15 cellular contexts compared by ENCODE assay signal in the genomic region with DNA sequence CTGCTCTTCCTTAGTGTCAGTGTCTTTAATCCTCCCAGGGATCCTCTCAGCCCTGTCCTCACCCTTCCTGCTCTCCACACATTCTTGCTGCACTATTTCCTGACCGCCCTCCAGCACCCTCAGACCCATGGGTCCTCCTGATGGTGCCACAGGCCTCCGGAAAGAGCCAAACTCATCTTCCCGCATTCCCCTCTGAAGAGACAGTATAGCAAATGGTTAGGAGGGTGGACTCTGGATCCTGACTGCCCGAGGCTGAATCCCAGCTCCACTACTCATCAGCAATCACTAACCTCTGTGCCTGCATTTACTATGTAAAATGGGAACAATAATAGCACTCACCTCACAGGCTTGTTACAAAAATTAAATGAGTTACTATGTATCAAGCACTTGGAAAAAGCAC. TPM values are rescaled to one million over a fixed set of nuclear protein-coding genes. Genes with fewer than 3 reads are reported as not detected.
DNase-seq lines count a peak whose midpoint lies in the region; ATAC-seq, FAIRE-seq and TF ChIP-seq lines count a peak whose summit lies in the region.
"Had no signal": no experiment of that assay in that cellular context is flagged by ENCODE, and none has a peak within 500 bp of the region (broad histone marks: within the 10 kb centered on the region; RNA-seq: fewer than 3 reads in every experiment).

No MANE protein-coding gene starts in this region.

- no peaks in the 10 kb centered on the region for H3K27me3 ChIP-seq in left ventricle myocardium inferior (ENCODE audit: low read depth)
- H3K27me3 ChIP-seq in heart left ventricle: no peaks in the 10 kb centered on the region
- H3K27me3 ChIP-seq in H9 (ENCODE audit: insufficient read depth, low read length): no peaks in the 10 kb centered on the region
- H3K27me3 ChIP-seq in K562 (ENCODE audit: control insufficient read depth in 2 of 2, insufficient read depth in 2 of 2, low read length in 2 of 2): no peaks in the 10 kb centered on the region
- no peaks in the 10 kb centered on the region for H3K27me3 ChIP-seq in tibial artery

- H3K23me2 ChIP-seq in H9 (ENCODE audit: insufficient read length, low read depth, low read length, poor library complexity, severe bottlenecking): no peaks in the 10 kb centered on the region

- peaks cover 13% of the 10 kb centered on the region for H3K4me1 ChIP-seq in left ventricle myocardium inferior
- peaks cover 0 to 13% (median 0%) of the 10 kb centered on the region in 12 donors for H3K4me1 ChIP-seq in heart left ventricle
- H3K4me1 ChIP-seq in H9 (ENCODE audit: insufficient read depth, low read length): no peaks in the 10 kb centered on the region
- H3K4me1 ChIP-seq in K562 (replicated peaks in 1 of 2; ENCODE audit: control insufficient read depth in 2 of 2, insufficient read depth in 2 of 2, low read length in 2 of 2): peaks cover 31 to 34% of the 10 kb centered on the region in 2 experiments
- H3K4me1 ChIP-seq in tibial artery: no peaks in the 10 kb centered on the region

- H4K20me1 ChIP-seq in H9 (ENCODE audit: control insufficient read depth, insufficient read depth, insufficient read length) (no peaks in the 10 kb centered on the region), K562 (replicated peaks; ENCODE audit: control insufficient read depth, insufficient read depth, low read length) (peaks cover 15% of the 10 kb centered on the region)

- no peak for TF ChIP-seq CTCF in left ventricle myocardium inferior (IDR thresholded peaks at IDR 0.05; ENCODE audit: borderline replicate concordance)
- TF ChIP-seq CTCF in heart left ventricle (IDR thresholded peaks at IDR 0.05): no peak
- TF ChIP-seq CTCF in H9 (conservative IDR thresholded peaks at IDR 0.05): no peak
- TF ChIP-seq CTCF in K562 (IDR thresholded peaks at IDR 0.05 in 2 of 3, conservative IDR thresholded peaks at IDR 0.05 in 1 of 3; ENCODE audit: insufficient read depth in 2 of 3, low read depth in 1 of 3, low read length in 3 of 3): no peak
- TF ChIP-seq CTCF in tibial artery (IDR thresholded peaks at IDR 0.05): no peak

- in situ Hi-C loops in K562 (cut with MboI): no loop called here

- no peak overlapping the region for H3T11ph ChIP-seq in H9 (ENCODE audit: low read length)

- 57 to 82% (median 72%) methylated on average over 4 of the region's 4 CpGs for WGBS in heart left ventricle, 4 donors
- no CpG with 5 or more reads among the region's 4 CpGs for WGBS in H9 (ENCODE audit: extremely low coverage, insufficient read length, low lambda C conversion rate)
- 92% methylated on average over 4 of the region's 4 CpGs for WGBS in K562 (ENCODE audit: insufficient coverage, low coverage, missing lambda C conversion rate)

- H3K14ac ChIP-seq in H9 (ENCODE audit: insufficient read depth, low read length): no peak overlapping the region

- FAIRE-seq in K562 (lab: Jason Lieb, UNC): no peak
- FAIRE-seq: H54 had no signal

- no peak overlapping the region for H4K91ac ChIP-seq in H9 (ENCODE audit: insufficient read length, low read depth, low read length)

- H4K5ac ChIP-seq in H9 (ENCODE audit: insufficient read length, low read depth, low read length): no peak overlapping the region

- peaks cover 37 to 75% (median 72%) of the 10 kb centered on the region in 3 experiments; a peak in 6 of 7 replicates for H3K36me3 Mint-ChIP-seq in H9 (ENCODE audit: insufficient read depth in 1 of 3, low read depth in 3 of 3)
- H3K36me3 Mint-ChIP-seq: IgD-negative memory B cell had no signal

- BruUV-seq in K562 (replicated peaks; lab: Mats Ljungman, UMichigan): no TSS peak

- H2AFZ ChIP-seq in H9 (ENCODE audit: low read length): no peak overlapping the region
- H2AFZ ChIP-seq in K562 (ENCODE audit: low read depth, low read length): no peak overlapping the region

- no peak for TF ChIP-seq EP300 in K562 (IDR thresholded peaks at IDR 0.05; ENCODE audit: low read length)

- intact Hi-C loops in left ventricle myocardium inferior (cut with micrococcal nuclease): no loop called here
- intact Hi-C loops in heart left ventricle (cut with DNase I): loop anchor here in 1 of 10 donors (10.0 kb wide), 1 partner anchor 192 kb away; the partner anchor contains the start of genes PQBP1 and TIMM17B
- intact Hi-C loops in K562 (cut with micrococcal nuclease): loop anchor here (5.0 kb wide), 1 partner anchor 35 kb away; no protein-coding TSS in a partner anchor
- intact Hi-C loops in tibial artery (cut with DNase I; ENCODE audit: low total_unique reads): no loop called here

- H3K9me3 ChIP-seq in left ventricle myocardium inferior (replicated peaks) (no peaks in the 10 kb centered on the region), heart left ventricle (no peaks in the 10 kb centered on the region), H9 (ENCODE audit: control insufficient read depth, low read depth, low read length) (peaks cover 50% of the 10 kb centered on the region), K562 (replicated peaks; ENCODE audit: control insufficient read depth, insufficient read depth, low read depth, low read length) (no peaks in the 10 kb centered on the region), tibial artery (no peaks in the 10 kb centered on the region)
- H3K9me3 ChIP-seq: SK-N-SH had no signal

- H3K9ac ChIP-seq in H9 (ENCODE audit: extremely low read depth, insufficient read length, low read length) (no peak overlapping the region), K562 (ENCODE audit: insufficient read depth in 1 of 2, low read depth in 2 of 2, low read length in 2 of 2) (peak overlapping the region in 1 of 2 experiments; percentile 77; a peak in 1 of 4 replicates)
- H3K9ac ChIP-seq: SK-N-SH had no signal

- peak overlapping the region in 1 of 2 experiments; percentile 9; a peak in 1 of 5 replicates for H3K4me3 Mint-ChIP-seq in H9
- H3K4me3 Mint-ChIP-seq: IgD-negative memory B cell had no signal

- H3K79me2 ChIP-seq in H9 (ENCODE audit: insufficient read depth, low read length) (no peaks in the 10 kb centered on the region), K562 (ENCODE audit: control insufficient read depth, insufficient read depth, low read length) (peaks cover 72% of the 10 kb centered on the region)

- ATAC-seq in heart left ventricle (no peak), K562 (no peak), HG03469 (IDR thresholded peaks at IDR 0.05; ENCODE audit: unreplicated experiment) (no peak)

- CTCF ChIA-PET in K562 (lab: Yijun Ruan, JAX; ENCODE audit: low intra/inter-chr PET ratio): no interaction called here

- H2BK120ac ChIP-seq in H9 (ENCODE audit: low read depth, low read length, poor library complexity, severe bottlenecking): no peak overlapping the region

- no peak overlapping the region for H2BK15ac ChIP-seq in H9 (ENCODE audit: low read depth, low read length)

- POLR2A ChIA-PET in K562 (lab: Yijun Ruan, JAX): interaction anchor here (1.0 to 1.3 kb wide), 4 partner anchors 7 to 34 kb away, joined by 3 to 8 read pairs (median 4); no protein-coding TSS in a partner anchor

- H3K56ac ChIP-seq in H9 (ENCODE audit: insufficient read length, low read depth, low read length): no peak overlapping the region

- H3K79me1 ChIP-seq in H9 (ENCODE audit: insufficient read depth, low read depth, low read length, poor library complexity, severe bottlenecking): no peaks in the 10 kb centered on the region

- no peak overlapping the region for H2BK20ac ChIP-seq in H9 (ENCODE audit: low read depth, low read length, poor library complexity, severe bottlenecking)

- H4K8ac ChIP-seq in H9 (replicated peaks; ENCODE audit: insufficient read length, low read depth, low read length): no peak overlapping the region

- H3K23ac ChIP-seq in H9 (ENCODE audit: insufficient read length, low read depth, low read length): no peak overlapping the region

- H3K36me3 ChIP-seq in left ventricle myocardium inferior (peaks cover 11% of the 10 kb centered on the region), heart left ventricle (peaks cover 0 to 22% (median 4%) of the 10 kb centered on the region in 9 donors), K562 (ENCODE audit: control insufficient read depth, insufficient read depth, low read length) (peaks cover 97% of the 10 kb centered on the region), tibial artery (peaks cover 0 to 65% (median 24%) of the 10 kb centered on the region in 3 donors)

- TF ChIP-seq POLR2A in heart left ventricle (IDR thresholded peaks at IDR 0.05): no peak
- no peak for TF ChIP-seq POLR2A in K562 (conservative IDR thresholded peaks at IDR 0.05)

- no peak overlapping the region for H2BK12ac ChIP-seq in H9 (ENCODE audit: insufficient read length, low read depth, low read length)

- no peak overlapping the region for H2BK5ac ChIP-seq in H9 (ENCODE audit: insufficient read length, low read length)

- H3K9me3 Mint-ChIP-seq in H9: peaks cover 81 to 85% of the 10 kb centered on the region in 2 experiments
- H3K9me3 Mint-ChIP-seq: IgD-negative memory B cell had no signal

- H3K27ac ChIP-seq in left ventricle myocardium inferior (replicated peaks) (peak overlapping the region; percentile 61), heart left ventricle (no peak overlapping the region), H9 (ENCODE audit: insufficient read length, low read depth, low read length) (no peak overlapping the region), K562 (ENCODE audit: extremely low read depth, low read depth, low read length) (peak overlapping the region; percentile 37; the same call in 1 of the 3 replicates), substantia nigra (ENCODE audit: low read depth, low read length, poor library complexity, severe bottlenecking) (peak overlapping the region; percentile 21), tibial artery (no peak overlapping the region)

- no peak overlapping the region for H3K18ac ChIP-seq in H9 (ENCODE audit: insufficient read length, low read depth, low read length)

- TF ChIP-seq RAD21 in K562 (CRISPR knock-in tag; conservative IDR thresholded peaks at IDR 0.05 in 1 of 2, IDR thresholded peaks at IDR 0.05 in 1 of 2): no peak

- no peak overlapping the region for H3K4ac ChIP-seq in H9 (ENCODE audit: low read depth, low read length)

- DNase-seq in left ventricle myocardium inferior: no peak
- DNase-seq in heart left ventricle: no peak
- no peak for DNase-seq in H9
- no peak for DNase-seq in K562 (ENCODE audit: extremely low read depth in 1 of 4, low spot score in 3 of 4)
- no peak for DNase-seq in substantia nigra (lab: John Stamatoyannopoulos, UW)
- DNase-seq in tibial artery: no peak
- DNase-seq: C1 segment of cervical spinal cord, DMS153, NCI-H1048, NCI-H146, NCI-H446, SK-N-SH had no signal

- peaks cover 14 to 19% of the 10 kb centered on the region in 2 experiments for H3K4me1 Mint-ChIP-seq in H9

- H3K4me2 ChIP-seq in H9 (ENCODE audit: insufficient read depth, insufficient read length, low read length) (no peak overlapping the region), K562 (ENCODE audit: insufficient read depth, low read length) (peak overlapping the region; percentile 52)
- H3K4me2 ChIP-seq: SK-N-SH had no signal

- H3K27ac Mint-ChIP-seq in H9: peak overlapping the region in 2 of 3 experiments; percentile 47 to 84; a peak in 2 of 7 replicates

- H3K4me3 ChIP-seq in left ventricle myocardium inferior (no peak overlapping the region), heart left ventricle (no peak overlapping the region), K562 (no peak overlapping the region), tibial artery (no peak overlapping the region)

- H3K27me3 Mint-ChIP-seq in H9 (ENCODE audit: low read depth): no peaks in the 10 kb centered on the region
- H3K27me3 Mint-ChIP-seq: IgD-negative memory B cell had no signal

- no peak overlapping the region for H2AK5ac ChIP-seq in H9 (ENCODE audit: insufficient read length, low read length)

- H3K9me1 ChIP-seq in K562 (ENCODE audit: control insufficient read depth, insufficient read depth, low read length): no peaks in the 10 kb centered on the region

RNA-seq across cellular contexts. Expression of gene SUV39H1, which starts 6.2 kb away (rescaled TPM):
- total RNA-seq in left ventricle myocardium inferior (2.6 TPM), heart left ventricle (1 to 10 TPM; 2.4 to 6.7 (median 3.6) TPM), H9 (2021) (16.2 and 17.4 TPM in 2 replicates), K562 (2014; rRNA removed) (21.7 and 29.1 TPM in 2 replicates), K562 (2014; rRNA removed; fragmentation: Illumina TruSeq; extraction: Trizol) (11.5 and 13.1 TPM in 2 replicates), K562 (2015; rRNA removed; fragmentation: Illumina TruSeq; extraction: Trizol) (17.9 and 19.0 TPM in 2 replicates), K562 (2021) (31.9 and 34.7 TPM in 2 replicates)
- polyA plus RNA-seq in heart left ventricle (1 to 10 TPM; 1.9 to 4.7 TPM), K562 (2011; rRNA removed) (13.8 and 26.0 TPM in 2 replicates), K562 (2014; fragmentation: Illumina TruSeq; extraction: Trizol) (32.1 and 33.5 TPM in 2 replicates), K562 (2014; fragmentation: Nextera tagmentation; extraction: Ambion mirVana) (1 to 10 TPM; 4.7 to 6.5 TPM), K562 (2014; rRNA removed) (19.0 and 19.4 TPM in 2 replicates)
- total RNA-seq in K562 (2011; cell fraction: chromatin; rRNA removed; ENCODE audit: low replicate concordance): 9.5 and 28.8 TPM in 2 replicates
- total RNA-seq in K562 (2011; cell fraction: nucleolus; rRNA removed): 29.4 and 31.5 TPM in 2 replicates
- 20.1 and 21.3 TPM in 2 replicates for total RNA-seq in K562 (2011; cell fraction: nucleoplasm; rRNA removed)
- polyA plus RNA-seq in K562 (2011; cell fraction: cytosol; rRNA removed): 23.8 and 37.0 TPM in 2 replicates
- 38.1 and 50.4 TPM in 2 replicates for polyA plus RNA-seq in K562 (2011; cell fraction: nucleus; rRNA removed)
- polyA plus RNA-seq in K562 (2012): 26.5 and 33.6 TPM in 2 replicates
- 16.9 and 18.2 TPM in 2 replicates for polyA minus RNA-seq in K562 (2011; rRNA and poly(A)+ RNA removed)
- 18.5 and 20.0 TPM in 2 replicates for polyA minus RNA-seq in K562 (2011; cell fraction: cytosol; rRNA and poly(A)+ RNA removed)
- polyA minus RNA-seq in K562 (2011; cell fraction: nucleus; rRNA and poly(A)+ RNA removed): 15.3 and 17.7 TPM in 2 replicates

RNA-seq across cellular contexts. Expression of gene WAS, which starts 19.1 kb away (rescaled TPM):
- total RNA-seq in left ventricle myocardium inferior (2.3 TPM), heart left ventricle (10 to 100 TPM in 1 of 9 donors, 1 to 10 TPM in 8; 1.1 to 26.8 (median 3.0) TPM), H9 (2021) (0.24 and 0.61 TPM in 2 replicates), K562 (2014; rRNA removed) (8.8 and 9.7 TPM in 2 replicates), K562 (2014; rRNA removed; fragmentation: Illumina TruSeq; extraction: Trizol) (2.4 and 2.9 TPM in 2 replicates), K562 (2015; rRNA removed; fragmentation: Illumina TruSeq; extraction: Trizol) (5.9 and 7.9 TPM in 2 replicates), K562 (2021) (10.8 and 15.7 TPM in 2 replicates)
- polyA plus RNA-seq in heart left ventricle (1 to 10 TPM; 1.5 to 1.8 TPM), K562 (2011; rRNA removed) (1.2 and 20.4 TPM in 2 replicates), K562 (2014; fragmentation: Illumina TruSeq; extraction: Trizol) (16.1 and 17.7 TPM in 2 replicates), K562 (2014; fragmentation: Nextera tagmentation; extraction: Ambion mirVana) (under 1 TPM; 0.11 to 0.25 TPM), K562 (2014; rRNA removed) (3.8 and 4.3 TPM in 2 replicates)
- total RNA-seq in K562 (2011; cell fraction: chromatin; rRNA removed; ENCODE audit: low replicate concordance): 0.72 and 3.4 TPM in 2 replicates
- 2.2 and 2.8 TPM in 2 replicates for total RNA-seq in K562 (2011; cell fraction: nucleolus; rRNA removed)
- total RNA-seq in K562 (2011; cell fraction: nucleoplasm; rRNA removed): 0.95 and 3.4 TPM in 2 replicates
- 2.1 and 14.4 TPM in 2 replicates for polyA plus RNA-seq in K562 (2011; cell fraction: cytosol; rRNA removed)
- 8.1 and 32.0 TPM in 2 replicates for polyA plus RNA-seq in K562 (2011; cell fraction: nucleus; rRNA removed)
- polyA plus RNA-seq in K562 (2012): 15.0 and 38.9 TPM in 2 replicates
- 1.6 and 7.1 TPM in 2 replicates for polyA minus RNA-seq in K562 (2011; rRNA and poly(A)+ RNA removed)
- polyA minus RNA-seq in K562 (2011; cell fraction: cytosol; rRNA and poly(A)+ RNA removed): 4.1 and 34.6 TPM in 2 replicates
- 2.3 and 18.2 TPM in 2 replicates for polyA minus RNA-seq in K562 (2011; cell fraction: nucleus; rRNA and poly(A)+ RNA removed)

RNA-seq across cellular contexts. Expression of gene GLOD5, which starts 58.8 kb away (rescaled TPM):
- total RNA-seq in left ventricle myocardium inferior: not detected
- not detected for total RNA-seq in heart left ventricle
- not detected for polyA plus RNA-seq in heart left ventricle
- not detected in 2 replicates for total RNA-seq in H9 (2021)
- total RNA-seq in K562 (2011; cell fraction: chromatin; rRNA removed; ENCODE audit: low replicate concordance): not detected in 2 replicates
- not detected in 2 replicates for total RNA-seq in K562 (2011; cell fraction: nucleolus; rRNA removed)
- not detected in 2 replicates for total RNA-seq in K562 (2011; cell fraction: nucleoplasm; rRNA removed)
- 0.27 and 1.1 TPM in 2 replicates for total RNA-seq in K562 (2014; rRNA removed)
- total RNA-seq in K562 (2014; rRNA removed; fragmentation: Illumina TruSeq; extraction: Trizol): 1.5 and 1.7 TPM in 2 replicates
- 1.7 and 2.2 TPM in 2 replicates for total RNA-seq in K562 (2015; rRNA removed; fragmentation: Illumina TruSeq; extraction: Trizol)
- total RNA-seq in K562 (2021): 1.4 and 1.9 TPM in 2 replicates
- polyA plus RNA-seq in K562 (2011; rRNA removed): 3.4 and 4.3 TPM in 2 replicates
- 4.0 and 5.8 TPM in 2 replicates for polyA plus RNA-seq in K562 (2011; cell fraction: cytosol; rRNA removed)
- 0.81 and 0.94 TPM in 2 replicates for polyA plus RNA-seq in K562 (2011; cell fraction: nucleus; rRNA removed)
- 1.1 and 2.9 TPM in 2 replicates for polyA plus RNA-seq in K562 (2012)
- 2.2 and 3.1 TPM in 2 replicates for polyA plus RNA-seq in K562 (2014; fragmentation: Illumina TruSeq; extraction: Trizol)
- polyA plus RNA-seq in K562 (2014; fragmentation: Nextera tagmentation; extraction: Ambion mirVana): 1 to 10 TPM; 3.8 to 4.4 TPM
- 2.0 and 3.2 TPM in 2 replicates for polyA plus RNA-seq in K562 (2014; rRNA removed)
- polyA minus RNA-seq in K562 (2011; rRNA and poly(A)+ RNA removed): 0.88 and 1.2 TPM in 2 replicates
- polyA minus RNA-seq in K562 (2011; cell fraction: cytosol; rRNA and poly(A)+ RNA removed): not detected in 2 replicates
- not detected in 2 replicates for polyA minus RNA-seq in K562 (2011; cell fraction: nucleus; rRNA and poly(A)+ RNA removed)
- polyA plus RNA-seq: IgD-negative memory B cell, SK-N-SH had no signal

Comparison
In these comparisons a context has a peak if more than half of its experiments do, and no peak if none do; other contexts are left out.
1. H3K27ac ChIP-seq: peak in left ventricle myocardium inferior (single experiment), K562 (single experiment) and substantia nigra (single experiment); none in heart left ventricle (0 of 12), H9 (single experiment) and tibial artery (0 of 2).